ENCODE assay signal across 24 cellular contexts in genomic region chr1:24933468-24933867, GRCh38. TPM values are rescaled to one million over a fixed set of nuclear protein-coding genes. Genes with fewer than 3 reads are reported as not detected.
DNase-seq lines count a peak whose midpoint lies in the region; ATAC-seq lines count a peak whose summit lies in the region.
"Had no signal": no experiment of that assay in that cellular context is flagged by ENCODE, and none has a peak within 500 bp of the region (broad histone marks: within the 10 kb centered on the region; RNA-seq: fewer than 3 reads in every experiment).

No MANE protein-coding gene starts in this region.

- H3K9me2 ChIP-seq in Karpas-422 (replicated peaks; ENCODE audit: insufficient read depth, low read length) = no peaks in the 10 kb centered on the region

- H4K20me1 ChIP-seq in Karpas-422 (ENCODE audit: insufficient read depth, low read depth, low read length) = peaks cover 2% of the 10 kb centered on the region; the same call in 1 of the 2 replicates

- no peaks in the 10 kb centered on the region for H3K9me3 Mint-ChIP-seq in activated naive CD4-positive, alpha-beta T cell treated with anti-CD3 and anti-CD28 coated beads, Interleukin-2, amount 10 ng/mL, durations not matched to agents 7 days and 5 days
- H3K9me3 Mint-ChIP-seq in central memory CD8-positive, alpha-beta T cell = no peaks in the 10 kb centered on the region
- H3K9me3 Mint-ChIP-seq in stimulated activated naive B cell treated with anti-CD40 and anti-IgM and Interleukin-4, amounts not matched to agents 10 μg/mL and 1 μg/mL and 100 μg/mL, for 72 hours = no peaks in the 10 kb centered on the region

- no peak overlapping the region for H3K4me2 ChIP-seq in Karpas-422 (ENCODE audit: low read depth, low read length, poor library complexity, severe bottlenecking)
- H3K4me2 ChIP-seq: hepatocyte had no signal

- peaks cover 30% of the 10 kb centered on the region for H3K4me1 ChIP-seq in Karpas-422 (ENCODE audit: low read length)

- peaks cover 12% of the 10 kb centered on the region for H3K79me2 ChIP-seq in Karpas-422 (ENCODE audit: low read length)
- H3K79me2 ChIP-seq: hepatocyte had no signal

- H3K4me3 ChIP-seq in Karpas-422 (ENCODE audit: low read length) = no peak overlapping the region
- H3K4me3 ChIP-seq: hepatocyte, lower lobe of right lung, right atrium auricular region, thoracic aorta had no signal

- no peak overlapping the region for H2AFZ ChIP-seq in Karpas-422 (ENCODE audit: low read length)
- H2AFZ ChIP-seq: hepatocyte had no signal

- H3K27me3 ChIP-seq in Karpas-422 (ENCODE audit: low read length) = no peaks in the 10 kb centered on the region

- H3K9me3 ChIP-seq in Karpas-422 (ENCODE audit: low read length) = no peaks in the 10 kb centered on the region
- H3K9me3 ChIP-seq: lower lobe of right lung, right atrium auricular region, thoracic aorta had no signal

- no peak for ATAC-seq in central memory CD8-positive, alpha-beta T cell (replicated peaks; ENCODE audit: extremely low read depth, poor library complexity, severe bottlenecking)
- no peak for ATAC-seq in stimulated activated naive B cell treated with anti-CD40 and anti-IgM and Interleukin-4, amounts not matched to agents 10 μg/mL and 1 μg/mL and 100 μg/mL, for 72 hours (replicated peaks)
- ATAC-seq: Right ventricle myocardium inferior had no signal

- no peak overlapping the region for H3K27ac ChIP-seq in Karpas-422 (ENCODE audit: low read length)
- H3K27ac ChIP-seq: hepatocyte, lower lobe of right lung, right atrium auricular region, thoracic aorta had no signal

- H3K27ac Mint-ChIP-seq in activated naive CD4-positive, alpha-beta T cell treated with anti-CD3 and anti-CD28 coated beads, Interleukin-2, amount 10 ng/mL, durations not matched to agents 7 days and 5 days = peak overlapping the region; percentile 75
- H3K27ac Mint-ChIP-seq in central memory CD8-positive, alpha-beta T cell (ENCODE audit: low read depth) = peak overlapping the region; percentile 59
- H3K27ac Mint-ChIP-seq in stimulated activated naive B cell treated with anti-CD40 and anti-IgM and Interleukin-4, amounts not matched to agents 10 μg/mL and 1 μg/mL and 100 μg/mL, for 72 hours = peak overlapping the region; percentile 90

- H3K9ac ChIP-seq in Karpas-422 (ENCODE audit: low read length) = no peak overlapping the region

- H3K36me3 Mint-ChIP-seq in activated naive CD4-positive, alpha-beta T cell treated with anti-CD3 and anti-CD28 coated beads, Interleukin-2, amount 10 ng/mL, durations not matched to agents 7 days and 5 days = peaks cover 60% of the 10 kb centered on the region
- peaks cover 38% of the 10 kb centered on the region for H3K36me3 Mint-ChIP-seq in central memory CD8-positive, alpha-beta T cell (ENCODE audit: insufficient read depth)
- H3K36me3 Mint-ChIP-seq in stimulated activated naive B cell treated with anti-CD40 and anti-IgM and Interleukin-4, amounts not matched to agents 10 μg/mL and 1 μg/mL and 100 μg/mL, for 72 hours = peaks cover 31 to 64% of the 10 kb centered on the region in 2 donors

- no peaks in the 10 kb centered on the region for H3K27me3 Mint-ChIP-seq in activated naive CD4-positive, alpha-beta T cell treated with anti-CD3 and anti-CD28 coated beads, Interleukin-2, amount 10 ng/mL, durations not matched to agents 7 days and 5 days
- no peaks in the 10 kb centered on the region for H3K27me3 Mint-ChIP-seq in central memory CD8-positive, alpha-beta T cell
- H3K27me3 Mint-ChIP-seq in stimulated activated naive B cell treated with anti-CD40 and anti-IgM and Interleukin-4, amounts not matched to agents 10 μg/mL and 1 μg/mL and 100 μg/mL, for 72 hours = no peaks in the 10 kb centered on the region

- no peak overlapping the region for H3K4me3 Mint-ChIP-seq in activated naive CD4-positive, alpha-beta T cell treated with anti-CD3 and anti-CD28 coated beads, Interleukin-2, amount 10 ng/mL, durations not matched to agents 7 days and 5 days
- peak overlapping the region; percentile 46 for H3K4me3 Mint-ChIP-seq in central memory CD8-positive, alpha-beta T cell
- H3K4me3 Mint-ChIP-seq in stimulated activated naive B cell treated with anti-CD40 and anti-IgM and Interleukin-4, amounts not matched to agents 10 μg/mL and 1 μg/mL and 100 μg/mL, for 72 hours = peak overlapping the region; percentile 59 to 60

- no peak for DNase-seq in activated naive CD4-positive, alpha-beta T cell treated with anti-CD3 and anti-CD28 coated beads, Interleukin-2, amount 10 ng/mL, durations not matched to agents 7 days and 5 days
- DNase-seq in activated naive CD4-positive, alpha-beta T cell treated with anti-CD3 and anti-CD28 coated beads, Interleukin-2, amount 50 U/mL, for 16 hours = no peak
- DNase-seq in Karpas-422 (peak; percentile 44), NCI-H1092 (lab: John Stamatoyannopoulos, UW) (no peak), inferior parietal cortex (ENCODE audit: extremely low spot score) (no peak)
- no peak for DNase-seq in central memory CD8-positive, alpha-beta T cell (ENCODE audit: low spot score in 2 of 2)
- no peak for DNase-seq in stimulated activated naive B cell treated with anti-CD40 and anti-IgM and Interleukin-4, amounts not matched to agents 10 μg/mL and 1 μg/mL and 100 μg/mL, for 72 hours
- DNase-seq in stimulated activated CD4-positive, alpha-beta T cell treated with anti-CD3 and anti-CD28 coated beads, Interleukin-2, amount 100 ng/mL, for 24 hours = no peak
- DNase-seq: activated CD4-positive, alpha-beta T cell treated with anti-CD3 and anti-CD28 coated beads, Interleukin-2, amount 50 U/mL, for 48 hours; aorta; foreskin fibroblast; GOT3; islet precursor cell; lower lobe of right lung; NCI-H1694; NCI-H748 treated with DMSO at 0.1 percent for 48 hours; OCI-M1; SW 1271 had no signal

- no peaks in the 10 kb centered on the region for H3K36me3 ChIP-seq in Karpas-422 (ENCODE audit: insufficient read depth, low read length)
- H3K36me3 ChIP-seq: lower lobe of right lung, right atrium auricular region, thoracic aorta had no signal

- CTCF ChIA-PET in activated naive CD4-positive, alpha-beta T cell treated with anti-CD3 and anti-CD28 coated beads, Interleukin-2, amount 10 ng/mL, durations not matched to agents 7 days and 5 days (lab: Charles Lee) = interaction anchor here (0.8 to 11.0 kb wide), 13 partner anchors 8 to 168 kb away, joined by 3 to 114 read pairs (median 5); no protein-coding TSS in a partner anchor

- peaks cover 56% of the 10 kb centered on the region for H3K4me1 Mint-ChIP-seq in activated naive CD4-positive, alpha-beta T cell treated with anti-CD3 and anti-CD28 coated beads, Interleukin-2, amount 10 ng/mL, durations not matched to agents 7 days and 5 days
- H3K4me1 Mint-ChIP-seq in central memory CD8-positive, alpha-beta T cell = peaks cover 32% of the 10 kb centered on the region
- peaks cover 50 to 78% of the 10 kb centered on the region in 2 donors for H3K4me1 Mint-ChIP-seq in stimulated activated naive B cell treated with anti-CD40 and anti-IgM and Interleukin-4, amounts not matched to agents 10 μg/mL and 1 μg/mL and 100 μg/mL, for 72 hours

RNA-seq across cellular contexts. Expression of gene RUNX3, which starts 3.4 kb away (rescaled TPM):
- total RNA-seq in Karpas-422 (2014; rRNA removed; shearing (Covaris generic); ENCODE audit: low replicate concordance) = 35.2 and 36.6 TPM in 2 replicates
- total RNA-seq: epithelial cell of proximal tubule, osteocyte had no signal
